In the genomic region with DNA sequence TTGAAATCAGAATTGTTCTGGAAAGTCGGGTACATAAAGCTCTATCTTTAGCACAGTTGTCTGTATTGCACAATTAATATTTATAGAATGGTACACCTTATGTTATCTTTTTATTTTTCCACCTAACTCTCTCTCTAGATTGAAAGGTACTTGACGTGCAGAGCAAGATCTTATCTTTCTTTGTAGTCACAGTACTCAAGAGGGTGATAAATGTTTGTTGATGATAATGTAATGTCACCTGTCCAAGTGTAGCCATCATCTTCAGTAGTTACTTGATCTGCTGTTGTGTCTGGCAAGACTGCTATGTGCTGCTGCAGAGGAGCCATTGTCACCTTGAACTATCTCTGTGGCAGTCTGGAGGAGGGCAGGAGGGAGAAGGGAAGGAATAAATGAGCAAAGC, we compare ENCODE assay signal across 17 cellular contexts. TPM values are rescaled to one million over a fixed set of nuclear protein-coding genes. Genes with fewer than 3 reads are reported as not detected.
A peak's percentile ranks its signal among the peaks of the same experiment; 100 is the strongest.
DNase-seq lines count a peak whose midpoint lies in the region; ATAC-seq and TF ChIP-seq lines count a peak whose summit lies in the region.
"Had no signal": no experiment of that assay in that cellular context is flagged by ENCODE, and none has a peak within 500 bp of the region (broad histone marks: within the 10 kb centered on the region; RNA-seq: fewer than 3 reads in every experiment).

No MANE protein-coding gene starts in this region.

- H3K36me3 ChIP-seq in CD8-positive, alpha-beta T cell (ENCODE audit: insufficient read depth, low read length): peaks cover 11% of the 10 kb centered on the region

- peaks cover 23% of the 10 kb centered on the region for H3K36me3 Mint-ChIP-seq in T-helper 1 cell treated with Interleukin-12 subunit alpha and Interleukin-12 subunit beta and Interleukin-4 antibody, amounts not matched to agents 30 μg/mL and 1 μg/mL, for 36 hours (ENCODE audit: low read depth)
- H3K36me3 Mint-ChIP-seq in CD8-positive, alpha-beta T cell: peaks cover 48% of the 10 kb centered on the region
- H3K36me3 Mint-ChIP-seq in activated CD4-positive, alpha-beta memory T cell treated with anti-CD3 and anti-CD28 coated beads for 36 hours: peaks cover 8% of the 10 kb centered on the region
- peaks cover 10% of the 10 kb centered on the region for H3K36me3 Mint-ChIP-seq in memory B cell

- CTCF ChIA-PET in CD8-positive, alpha-beta T cell (lab: Charles Lee): interaction anchor here (1.5 kb wide), 1 partner anchor 24 kb away, joined by 3 read pairs; no protein-coding TSS in a partner anchor
- CTCF ChIA-PET in activated CD4-positive, alpha-beta memory T cell treated with anti-CD3 and anti-CD28 coated beads for 36 hours (lab: Charles Lee): interaction anchor here (0.7 kb wide), 1 partner anchor 25 kb away, joined by 5 read pairs; no protein-coding TSS in a partner anchor

- H3K9me3 ChIP-seq in CD8-positive, alpha-beta T cell (ENCODE audit: low read length): no peaks in the 10 kb centered on the region
- H3K9me3 ChIP-seq: A549, body of pancreas had no signal

- no peaks in the 10 kb centered on the region for H3K27me3 ChIP-seq in CD8-positive, alpha-beta T cell (ENCODE audit: insufficient read depth, low read length)
- H3K27me3 ChIP-seq: body of pancreas, dorsolateral prefrontal cortex had no signal

- peaks cover 33% of the 10 kb centered on the region for H3K4me1 Mint-ChIP-seq in T-helper 1 cell treated with Interleukin-12 subunit alpha and Interleukin-12 subunit beta and Interleukin-4 antibody, amounts not matched to agents 30 μg/mL and 1 μg/mL, for 36 hours (ENCODE audit: low read depth)
- H3K4me1 Mint-ChIP-seq in CD8-positive, alpha-beta T cell (ENCODE audit: low read depth): peaks cover 53% of the 10 kb centered on the region
- H3K4me1 Mint-ChIP-seq in activated CD4-positive, alpha-beta memory T cell treated with anti-CD3 and anti-CD28 coated beads for 36 hours (ENCODE audit: low read depth): peaks cover 38% of the 10 kb centered on the region
- H3K4me1 Mint-ChIP-seq in memory B cell: peaks cover 20% of the 10 kb centered on the region

- H3K4me1 ChIP-seq in CD8-positive, alpha-beta T cell (ENCODE audit: insufficient read depth, low read length): peaks cover 52% of the 10 kb centered on the region

- peak overlapping the region; percentile 11 for H3K27ac ChIP-seq in CD8-positive, alpha-beta T cell (ENCODE audit: low read depth, low read length)
- H3K27ac ChIP-seq: A549, body of pancreas had no signal

- intact Hi-C loops in CD8-positive, alpha-beta T cell (cut with DNase I, micrococcal nuclease): no loop called here
- intact Hi-C loops in activated CD4-positive, alpha-beta memory T cell treated with anti-CD3 and anti-CD28 coated beads for 36 hours (cut with micrococcal nuclease): no loop called here

- H3K27me3 Mint-ChIP-seq in T-helper 1 cell treated with Interleukin-12 subunit alpha and Interleukin-12 subunit beta and Interleukin-4 antibody, amounts not matched to agents 30 μg/mL and 1 μg/mL, for 36 hours (ENCODE audit: low read depth): no peaks in the 10 kb centered on the region
- no peaks in the 10 kb centered on the region for H3K27me3 Mint-ChIP-seq in CD8-positive, alpha-beta T cell (ENCODE audit: low read depth)
- no peaks in the 10 kb centered on the region for H3K27me3 Mint-ChIP-seq in activated CD4-positive, alpha-beta memory T cell treated with anti-CD3 and anti-CD28 coated beads for 36 hours
- H3K27me3 Mint-ChIP-seq in memory B cell: no peaks in the 10 kb centered on the region

- POLR2A ChIA-PET in CD8-positive, alpha-beta T cell (lab: Charles Lee): interaction anchor here (1.7 to 2.3 kb wide), 2 partner anchors 9 to 24 kb away, joined by 4 to 6 read pairs; no protein-coding TSS in a partner anchor
- POLR2A ChIA-PET in activated CD4-positive, alpha-beta memory T cell treated with anti-CD3 and anti-CD28 coated beads for 36 hours (lab: Charles Lee): no interaction called here

- H3K4me3 Mint-ChIP-seq in T-helper 1 cell treated with Interleukin-12 subunit alpha and Interleukin-12 subunit beta and Interleukin-4 antibody, amounts not matched to agents 30 μg/mL and 1 μg/mL, for 36 hours: peak overlapping the region; percentile 8
- H3K4me3 Mint-ChIP-seq in CD8-positive, alpha-beta T cell: peak overlapping the region; percentile 17
- no peak overlapping the region for H3K4me3 Mint-ChIP-seq in activated CD4-positive, alpha-beta memory T cell treated with anti-CD3 and anti-CD28 coated beads for 36 hours
- H3K4me3 Mint-ChIP-seq in memory B cell: no peak overlapping the region
- H3K4me3 Mint-ChIP-seq: activated T-helper 1 cell treated with anti-CD3 and anti-CD28 coated beads, Interleukin-12 subunit alpha, Interleukin-12 subunit beta, Interleukin-2, Interleukin-4 antibody, amounts not matched to agents 30 ng/mL and 10 ng/mL and 1 ng/mL, durations not matched to agents 14 hours and 24 hours and 36 hours had no signal

- peak overlapping the region; percentile 53 for H3K27ac Mint-ChIP-seq in T-helper 1 cell treated with Interleukin-12 subunit alpha and Interleukin-12 subunit beta and Interleukin-4 antibody, amounts not matched to agents 30 μg/mL and 1 μg/mL, for 36 hours
- peak overlapping the region; percentile 85 for H3K27ac Mint-ChIP-seq in CD8-positive, alpha-beta T cell
- H3K27ac Mint-ChIP-seq in activated CD4-positive, alpha-beta memory T cell treated with anti-CD3 and anti-CD28 coated beads for 36 hours: peak overlapping the region; percentile 70
- peak overlapping the region; percentile 64 for H3K27ac Mint-ChIP-seq in memory B cell
- H3K27ac Mint-ChIP-seq: activated T-helper 1 cell treated with anti-CD3 and anti-CD28 coated beads, Interleukin-12 subunit alpha, Interleukin-12 subunit beta, Interleukin-2, Interleukin-4 antibody, amounts not matched to agents 30 ng/mL and 10 ng/mL and 1 ng/mL, durations not matched to agents 14 hours and 24 hours and 36 hours had no signal

- H3K4me3 ChIP-seq in CD8-positive, alpha-beta T cell (ENCODE audit: low read depth, low read length): no peak overlapping the region
- H3K4me3 ChIP-seq: A549, body of pancreas, dorsolateral prefrontal cortex had no signal

- TF ChIP-seq CTCF in CD8-positive, alpha-beta T cell (IDR thresholded peaks at IDR 0.05): no peak

- DNase-seq in T-helper 1 cell: no peak
- no peak for DNase-seq in CD8-positive, alpha-beta T cell
- DNase-seq in activated CD4-positive, alpha-beta memory T cell treated with anti-CD3 and anti-CD28 coated beads for 36 hours: no peak
- DNase-seq in memory B cell (ENCODE audit: low spot score in 2 of 2): no peak
- DNase-seq in COR-L47 (lab: John Stamatoyannopoulos, UW): no peak
- DNase-seq in activated CD4-positive, CD25-positive, alpha-beta regulatory T cell treated with anti-CD3 and anti-CD28 coated beads, Interleukin-2, amount 50 U/mL, for 72 hours: no peak
- DNase-seq in AG20443 (ENCODE audit: low spot score): no peak
- DNase-seq: body of pancreas, dorsolateral prefrontal cortex, GF-D8, HCEC 1CT, kidney glomerular epithelial cell, NCI-H2081 treated with DMSO at 0.1 percent for 48 hours, NCI-H82 had no signal

- no peak for ATAC-seq in CD8-positive, alpha-beta T cell
- ATAC-seq in memory B cell (ENCODE audit: low read depth): no peak
- ATAC-seq: A549, body of pancreas had no signal

- no peaks in the 10 kb centered on the region for H3K9me3 Mint-ChIP-seq in T-helper 1 cell treated with Interleukin-12 subunit alpha and Interleukin-12 subunit beta and Interleukin-4 antibody, amounts not matched to agents 30 μg/mL and 1 μg/mL, for 36 hours
- no peaks in the 10 kb centered on the region for H3K9me3 Mint-ChIP-seq in CD8-positive, alpha-beta T cell
- no peaks in the 10 kb centered on the region for H3K9me3 Mint-ChIP-seq in activated CD4-positive, alpha-beta memory T cell treated with anti-CD3 and anti-CD28 coated beads for 36 hours
- H3K9me3 Mint-ChIP-seq in memory B cell: no peaks in the 10 kb centered on the region
- H3K9me3 Mint-ChIP-seq: activated T-helper 1 cell treated with anti-CD3 and anti-CD28 coated beads, Interleukin-12 subunit alpha, Interleukin-12 subunit beta, Interleukin-2, Interleukin-4 antibody, amounts not matched to agents 30 ng/mL and 10 ng/mL and 1 ng/mL, durations not matched to agents 14 hours and 24 hours and 36 hours had no signal

RNA-seq across cellular contexts. Expression of gene HMOX2, which starts 5.3 kb away (rescaled TPM):
- total RNA-seq in CD8-positive, alpha-beta T cell: 10 to 100 TPM; 31.7 to 36.4 TPM
- 10 to 100 TPM; 69.1 to 76.0 TPM for total RNA-seq in activated CD4-positive, alpha-beta memory T cell treated with anti-CD3 and anti-CD28 coated beads for 36 hours

RNA-seq across cellular contexts. Expression of gene NMRAL1, which starts 7.1 kb away (rescaled TPM):
- total RNA-seq in CD8-positive, alpha-beta T cell: 10 to 100 TPM; 30.5 to 31.8 TPM
- total RNA-seq in activated CD4-positive, alpha-beta memory T cell treated with anti-CD3 and anti-CD28 coated beads for 36 hours: 10 to 100 TPM; 50.5 to 55.0 TPM

RNA-seq across cellular contexts. Expression of gene DNAJA3, which starts 55.9 kb away (rescaled TPM):
- total RNA-seq in CD8-positive, alpha-beta T cell: 10 to 100 TPM; 13.8 to 17.4 TPM
- total RNA-seq in activated CD4-positive, alpha-beta memory T cell treated with anti-CD3 and anti-CD28 coated beads for 36 hours: 10 to 100 TPM; 74.6 to 75.0 TPM

RNA-seq across cellular contexts. Expression of gene CDIP1, which starts 57.0 kb away (rescaled TPM):
- total RNA-seq in CD8-positive, alpha-beta T cell: 10 to 100 TPM; 21.7 to 25.0 TPM
- total RNA-seq in activated CD4-positive, alpha-beta memory T cell treated with anti-CD3 and anti-CD28 coated beads for 36 hours: 10 to 100 TPM; 25.7 to 27.5 TPM

Comparison
In these comparisons a context has a peak if more than half of its experiments do, and no peak if none do; other contexts are left out.
1. H3K4me3 Mint-ChIP-seq: peak in T-helper 1 cell treated with Interleukin-12 subunit alpha and Interleukin-12 subunit beta and Interleukin-4 antibody, amounts not matched to agents 30 μg/mL and 1 μg/mL, for 36 hours (single experiment) and CD8-positive, alpha-beta T cell (single experiment); none in activated CD4-positive, alpha-beta memory T cell treated with anti-CD3 and anti-CD28 coated beads for 36 hours (single experiment) and memory B cell (single experiment).
2. RNA of gene DNAJA3, which starts 55.9 kb away (total RNA-seq): 74.6 to 75.0 TPM in activated CD4-positive, alpha-beta memory T cell treated with anti-CD3 and anti-CD28 coated beads for 36 hours; 13.8 to 17.4 TPM in CD8-positive, alpha-beta T cell; every median in the first group is over 4 times any median in the second.
3. Peak in every context shown above with its lines, with median percentiles within 50 percentile points of each other: H3K27ac Mint-ChIP-seq.